14 cellular contexts compared by ENCODE assay signal in the genomic region with DNA sequence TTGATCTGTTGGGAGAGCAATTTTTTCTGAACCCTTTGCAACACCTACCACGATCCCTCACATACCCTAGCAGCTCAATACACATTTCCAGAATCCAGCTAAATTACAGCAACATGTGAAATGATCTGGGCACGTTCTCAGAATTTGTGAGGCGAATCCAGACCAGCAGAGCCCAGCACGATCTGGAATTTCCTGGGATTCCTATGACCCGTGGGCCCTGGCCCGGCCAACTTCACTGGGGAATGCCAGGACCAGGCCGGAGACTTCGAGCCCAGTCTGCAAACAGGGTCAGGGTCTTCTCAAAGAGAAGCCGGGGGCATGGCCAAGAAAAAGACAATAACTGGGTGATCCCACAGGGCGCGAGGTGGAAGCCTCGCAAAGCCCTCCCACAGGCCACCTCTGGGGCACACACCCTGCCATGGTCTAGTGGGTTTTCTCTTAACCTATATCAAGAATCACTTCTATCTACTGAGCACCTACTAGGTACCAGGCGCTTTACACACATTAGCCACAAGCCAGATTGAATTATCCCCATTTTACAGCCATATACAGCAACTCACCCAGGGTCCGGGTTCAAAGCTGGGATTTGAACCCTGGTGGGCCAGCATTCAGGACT. TPM values are rescaled to one million over a fixed set of nuclear protein-coding genes. Genes with fewer than 3 reads are reported as not detected.
DNase-seq lines count a peak whose midpoint lies in the region; ATAC-seq and TF ChIP-seq lines count a peak whose summit lies in the region.
"Had no signal": no experiment of that assay in that cellular context is flagged by ENCODE, and none has a peak within 500 bp of the region (broad histone marks: within the 10 kb centered on the region; RNA-seq: fewer than 3 reads in every experiment).

No MANE protein-coding gene starts in this region.

- no peak for TF ChIP-seq EP300 in suprapubic skin (IDR thresholded peaks at IDR 0.05)

- peaks cover 85% of the 10 kb centered on the region for H3K4me1 Mint-ChIP-seq in dendritic cell treated with granulocyte-macrophage colony-stimulating factor and Interleukin-4, amounts not matched to agents 40 ng/mL and 50 ng/mL, for 4 days (ENCODE audit: low read depth)
- H3K4me1 Mint-ChIP-seq in naive B cell = peaks cover 71 to 96% (median 80%) of the 10 kb centered on the region in 3 donors

- DNase-seq in Peyer's patch = no peak
- no peak for DNase-seq in naive B cell
- DNase-seq in suprapubic skin (ENCODE audit: low spot score in 2 of 2) = no peak
- no peak for DNase-seq in HEK293T (ENCODE audit: extremely low spot score)
- DNase-seq in NCI-H1694 (lab: John Stamatoyannopoulos, UW) = no peak
- no peak for DNase-seq in HK-2 (ENCODE audit: unreplicated experiment)
- DNase-seq: activated CD4-positive, alpha-beta memory T cell treated with anti-CD3 and anti-CD28 coated beads, Interleukin-2, amount 10 ng/mL, durations not matched to agents 7 days and 5 days; effector CD4-positive, alpha-beta T cell; hippocampal formation; KBM-7; stimulated activated CD8-positive, alpha-beta memory T cell treated with anti-CD3 and anti-CD28 coated beads, Interleukin-4, amount 100 ng/mL, for 48 hours had no signal

- H3K27ac ChIP-seq in Peyer's patch (peak overlapping the region; percentile 29 to 77 (median 64)), suprapubic skin (peak overlapping the region; percentile 61)

- H3K4me1 ChIP-seq in Peyer's patch = peaks cover 10 to 74% (median 28%) of the 10 kb centered on the region in 4 donors
- H3K4me1 ChIP-seq in suprapubic skin = peaks cover 70% of the 10 kb centered on the region

- H3K27ac Mint-ChIP-seq in dendritic cell treated with granulocyte-macrophage colony-stimulating factor and Interleukin-4, amounts not matched to agents 40 ng/mL and 50 ng/mL, for 4 days = peak overlapping the region; percentile 49
- H3K27ac Mint-ChIP-seq in naive B cell = peak overlapping the region; percentile 81 to 94 (median 91)
- H3K27ac Mint-ChIP-seq: activated CD4-positive, alpha-beta memory T cell treated with anti-CD3 and anti-CD28 coated beads, Interleukin-2, amount 10 ng/mL, durations not matched to agents 7 days and 5 days had no signal

- WGBS in suprapubic skin = 66% methylated on average over 11 of the region's 14 CpGs

- TF ChIP-seq CTCF in Peyer's patch (IDR thresholded peaks at IDR 0.05) (no peak), suprapubic skin (IDR thresholded peaks at IDR 0.05) (no peak)

- TF ChIP-seq POLR2A in Peyer's patch (IDR thresholded peaks at IDR 0.05) = no peak
- TF ChIP-seq POLR2A in suprapubic skin (IDR thresholded peaks at IDR 0.05) = no peak

- peak; percentile 70 to 76 for ATAC-seq in naive B cell (ENCODE audit: low read depth in 2 of 2)
- no peak for ATAC-seq in GM21360 (IDR thresholded peaks at IDR 0.05; ENCODE audit: unreplicated experiment)

- CTCF ChIA-PET in HEK293T (lab: Yijun Ruan, JAX) = no interaction called here

- H3K27me3 ChIP-seq in Peyer's patch (no peaks in the 10 kb centered on the region), suprapubic skin (no peaks in the 10 kb centered on the region)

- no peaks in the 10 kb centered on the region for H3K27me3 Mint-ChIP-seq in dendritic cell treated with granulocyte-macrophage colony-stimulating factor and Interleukin-4, amounts not matched to agents 40 ng/mL and 50 ng/mL, for 4 days
- H3K27me3 Mint-ChIP-seq in naive B cell = no peaks in the 10 kb centered on the region
- H3K27me3 Mint-ChIP-seq: activated CD4-positive, alpha-beta memory T cell treated with anti-CD3 and anti-CD28 coated beads, Interleukin-2, amount 10 ng/mL, durations not matched to agents 7 days and 5 days; activated naive CD8-positive, alpha-beta T cell had no signal

- H3K9me3 ChIP-seq in Peyer's patch (no peaks in the 10 kb centered on the region), suprapubic skin (no peaks in the 10 kb centered on the region)

- H3K9me3 Mint-ChIP-seq in dendritic cell treated with granulocyte-macrophage colony-stimulating factor and Interleukin-4, amounts not matched to agents 40 ng/mL and 50 ng/mL, for 4 days = no peaks in the 10 kb centered on the region
- no peaks in the 10 kb centered on the region for H3K9me3 Mint-ChIP-seq in naive B cell
- H3K9me3 Mint-ChIP-seq: activated CD4-positive, alpha-beta memory T cell treated with anti-CD3 and anti-CD28 coated beads, Interleukin-2, amount 10 ng/mL, durations not matched to agents 7 days and 5 days had no signal

- H3K36me3 ChIP-seq in Peyer's patch = peaks cover 0 to 13% (median 0%) of the 10 kb centered on the region in 3 donors
- H3K36me3 ChIP-seq in suprapubic skin = peaks cover 10% of the 10 kb centered on the region

- H3K36me3 Mint-ChIP-seq in dendritic cell treated with granulocyte-macrophage colony-stimulating factor and Interleukin-4, amounts not matched to agents 40 ng/mL and 50 ng/mL, for 4 days (ENCODE audit: low read depth) = peaks cover 26% of the 10 kb centered on the region
- peaks cover 11 to 16% of the 10 kb centered on the region in 2 donors for H3K36me3 Mint-ChIP-seq in naive B cell
- H3K36me3 Mint-ChIP-seq: activated naive CD8-positive, alpha-beta T cell had no signal

- intact Hi-C loops in dendritic cell treated with granulocyte-macrophage colony-stimulating factor and Interleukin-4, amounts not matched to agents 40 ng/mL and 50 ng/mL, for 4 days (cut with micrococcal nuclease) = no loop called here

- H3K4me3 ChIP-seq in Peyer's patch (no peak overlapping the region), suprapubic skin (no peak overlapping the region)

- POLR2A ChIA-PET in HEK293T (lab: Yijun Ruan, JAX) = no interaction called here

- no peak overlapping the region for H3K4me3 Mint-ChIP-seq in dendritic cell treated with granulocyte-macrophage colony-stimulating factor and Interleukin-4, amounts not matched to agents 40 ng/mL and 50 ng/mL, for 4 days
- H3K4me3 Mint-ChIP-seq in naive B cell = peak overlapping the region in 7 of 8 donors; percentile 24 to 80 (median 63)
- H3K4me3 Mint-ChIP-seq: activated CD4-positive, alpha-beta memory T cell treated with anti-CD3 and anti-CD28 coated beads, Interleukin-2, amount 10 ng/mL, durations not matched to agents 7 days and 5 days; activated naive CD8-positive, alpha-beta T cell had no signal

TF ChIP-seq in HEK293T, 16 proteins besides CTCF, POLR2A, EP300 and RAD21:
- TF ChIP-seq LEF1 (IDR thresholded peaks at IDR 0.05; ENCODE audit: borderline replicate concordance) (no peak), BHLHE40 (IDR thresholded peaks at IDR 0.05; ENCODE audit: borderline replicate concordance) (no peak), TARDBP (IDR thresholded peaks at IDR 0.05) (no peak), CTBP1 (IDR thresholded peaks at IDR 0.05; ENCODE audit: borderline replicate concordance) (no peak), ARNT (IDR thresholded peaks at IDR 0.05) (no peak), SUZ12 (IDR thresholded peaks at IDR 0.05) (no peak), FOXK2 (IDR thresholded peaks at IDR 0.05) (no peak), HDGF (IDR thresholded peaks at IDR 0.05; ENCODE audit: borderline replicate concordance) (no peak), FOXA1 (IDR thresholded peaks at IDR 0.05) (no peak), ZNF384 (IDR thresholded peaks at IDR 0.05) (no peak), SP1 (IDR thresholded peaks at IDR 0.05) (no peak), ELF4 (IDR thresholded peaks at IDR 0.05) (no peak)
- TF ChIP-seq, protein P1, sequence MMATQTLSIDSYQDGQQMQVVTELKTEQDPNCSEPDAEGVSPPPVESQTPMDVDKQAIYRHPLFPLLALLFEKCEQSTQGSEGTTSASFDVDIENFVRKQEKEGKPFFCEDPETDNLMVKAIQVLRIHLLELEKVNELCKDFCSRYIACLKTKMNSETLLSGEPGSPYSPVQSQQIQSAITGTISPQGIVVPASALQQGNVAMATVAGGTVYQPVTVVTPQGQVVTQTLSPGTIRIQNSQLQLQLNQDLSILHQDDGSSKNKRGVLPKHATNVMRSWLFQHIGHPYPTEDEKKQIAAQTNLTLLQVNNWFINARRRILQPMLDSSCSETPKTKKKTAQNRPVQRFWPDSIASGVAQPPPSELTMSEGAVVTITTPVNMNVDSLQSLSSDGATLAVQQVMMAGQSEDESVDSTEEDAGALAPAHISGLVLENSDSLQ (IDR thresholded peaks at IDR 0.05) = no peak

RNA-seq across cellular contexts. Expression of a gene that starts 33.8 kb away (rescaled TPM):
- total RNA-seq in Peyer's patch (10 to 100 TPM; 72.7 to 92.1 (median 80.5) TPM), suprapubic skin (10 to 100 TPM; 63.5 to 75.5 (median 67.3) TPM)
- polyA plus RNA-seq in naive B cell (ENCODE audit: low read depth in 6 of 6) = 100 to 1,000 TPM in 1 of 6 donors, 10 to 100 TPM in 5; 19.6 to 141 (median 31.5) TPM
